In genomic region chr1:50346621-50347020, GRCh38 we compare ENCODE assay signal across 21 cellular contexts.
"Had no signal": no experiment of that assay in that cellular context is flagged by ENCODE, and none has a peak within 500 bp of the region (broad histone marks: within the 10 kb centered on the region; RNA-seq: fewer than 3 reads in every experiment).

No MANE protein-coding gene starts in this region.

- DNase-seq: activated CD4-positive, alpha-beta memory T cell treated with anti-CD3 and anti-CD28 coated beads, Interleukin-2, amount 10 ng/mL, durations not matched to agents 7 days and 5 days; activated CD8-positive, alpha-beta memory T cell treated with anti-CD3 and anti-CD28 coated beads, Interleukin-2, amount 50 U/mL, for 4 hours; activated naive CD8-positive, alpha-beta T cell treated with anti-CD3 and anti-CD28 coated beads, Interleukin-2, amount 10 ng/mL, durations not matched to agents 7 days and 5 days; activated T-cell treated with anti-CD3 and anti-CD28 coated beads, Interleukin-2, amount 50 U/mL, for 48 hours; anterior cingulate cortex; brain microvascular endothelial cell; hippocampal formation; kidney; left lung; mammary epithelial cell; naive B cell; retina; stimulated activated CD4-positive, alpha-beta T cell treated with anti-CD3 and anti-CD28 coated beads, Interleukin-2, amount 100 ng/mL, for 48 hours; stimulated activated naive B cell treated with anti-CD40 and anti-IgM and Interleukin-4, amounts not matched to agents 10 μg/mL and 1 μg/mL and 100 μg/mL, for 72 hours; transverse colon; WERI-Rb-1 had no signal

- H3K27ac Mint-ChIP-seq: activated CD4-positive, alpha-beta memory T cell treated with anti-CD3 and anti-CD28 coated beads, Interleukin-2, amount 10 ng/mL, durations not matched to agents 7 days and 5 days; activated naive CD8-positive, alpha-beta T cell treated with anti-CD3 and anti-CD28 coated beads, Interleukin-2, amount 10 ng/mL, durations not matched to agents 7 days and 5 days; naive B cell; stimulated activated naive B cell treated with anti-CD40 and anti-IgM and Interleukin-4, amounts not matched to agents 10 μg/mL and 1 μg/mL and 100 μg/mL, for 72 hours; T-helper 2 cell treated with Interferon-gamma antibody and Interleukin-4, amounts not matched to agents 5 μg/mL and 100 μg/mL, for 36 hours had no signal

- H3K36me3 ChIP-seq: brain microvascular endothelial cell, left lung, neutrophil, transverse colon, WERI-Rb-1 had no signal

- H3K9me3 Mint-ChIP-seq: activated CD4-positive, alpha-beta memory T cell treated with anti-CD3 and anti-CD28 coated beads, Interleukin-2, amount 10 ng/mL, durations not matched to agents 7 days and 5 days; activated naive CD8-positive, alpha-beta T cell treated with anti-CD3 and anti-CD28 coated beads, Interleukin-2, amount 10 ng/mL, durations not matched to agents 7 days and 5 days; central memory CD8-positive, alpha-beta T cell; stimulated activated naive B cell treated with anti-CD40 and anti-IgM and Interleukin-4, amounts not matched to agents 10 μg/mL and 1 μg/mL and 100 μg/mL, for 72 hours; T-helper 2 cell treated with Interferon-gamma antibody and Interleukin-4, amounts not matched to agents 5 μg/mL and 100 μg/mL, for 36 hours had no signal

- H3K4me3 ChIP-seq: coronary artery, left lung, transverse colon had no signal

- H3K9me3 ChIP-seq: neutrophil, transverse colon had no signal

- ATAC-seq: esophagus mucosa; left lung; stimulated activated naive B cell treated with anti-CD40 and anti-IgM and Interleukin-4, amounts not matched to agents 10 μg/mL and 1 μg/mL and 100 μg/mL, for 72 hours had no signal

- H3K4me3 Mint-ChIP-seq: activated CD4-positive, alpha-beta memory T cell treated with anti-CD3 and anti-CD28 coated beads, Interleukin-2, amount 10 ng/mL, durations not matched to agents 7 days and 5 days; activated naive CD8-positive, alpha-beta T cell treated with anti-CD3 and anti-CD28 coated beads, Interleukin-2, amount 10 ng/mL, durations not matched to agents 7 days and 5 days; central memory CD8-positive, alpha-beta T cell; naive B cell; stimulated activated naive B cell treated with anti-CD40 and anti-IgM and Interleukin-4, amounts not matched to agents 10 μg/mL and 1 μg/mL and 100 μg/mL, for 72 hours; T-helper 2 cell treated with Interferon-gamma antibody and Interleukin-4, amounts not matched to agents 5 μg/mL and 100 μg/mL, for 36 hours had no signal

- H3K27me3 ChIP-seq: brain microvascular endothelial cell had no signal

- H3K27ac ChIP-seq: brain microvascular endothelial cell, coronary artery, left lung, neutrophil, transverse colon, WERI-Rb-1 had no signal

- H3K4me1 Mint-ChIP-seq: activated CD4-positive, alpha-beta memory T cell treated with anti-CD3 and anti-CD28 coated beads, Interleukin-2, amount 10 ng/mL, durations not matched to agents 7 days and 5 days; central memory CD8-positive, alpha-beta T cell had no signal

- H3K4me1 ChIP-seq: left lung, transverse colon had no signal
